26 cellular contexts compared by ENCODE assay signal in the genomic region with DNA sequence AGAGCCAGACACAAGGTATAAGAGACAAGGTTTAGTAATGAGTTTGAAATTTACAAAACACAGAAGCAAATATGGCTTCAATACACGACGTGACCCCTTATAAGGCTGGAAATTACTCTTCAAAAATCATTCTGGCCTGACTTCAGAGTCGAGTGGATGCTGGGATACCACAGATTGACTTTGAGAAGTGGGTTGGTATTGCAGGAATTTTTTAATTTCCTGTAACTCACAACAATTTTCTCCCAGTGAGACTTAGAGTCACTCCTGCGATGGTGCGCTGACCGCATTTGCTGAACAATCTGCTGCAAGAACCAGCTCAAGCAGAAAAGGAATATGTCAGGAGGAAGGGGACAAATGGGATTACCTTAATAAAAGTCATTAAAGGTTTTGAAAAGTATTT.
"Had no signal": no experiment of that assay in that cellular context is flagged by ENCODE, and none has a peak within 500 bp of the region (broad histone marks: within the 10 kb centered on the region; RNA-seq: fewer than 3 reads in every experiment).

No MANE protein-coding gene starts in this region.

- DNase-seq: activated CD4-positive, alpha-beta T cell treated with anti-CD3 and anti-CD28 coated beads for 36 hours; activated CD4-positive, alpha-beta T cell treated with anti-CD3 and anti-CD28 coated beads, Interleukin-2, amount 10 ng/mL, durations not matched to agents 7 days and 5 days; activated CD4-positive, alpha-beta T cell treated with anti-CD3 and anti-CD28 coated beads, Interleukin-2, amount 50 U/mL, for 48 hours; activated CD8-positive, alpha-beta T cell treated with anti-CD3 and anti-CD28 coated beads, Interleukin-2, amount 10 ng/mL, durations not matched to agents 7 days and 5 days; activated gamma-delta T cell treated with Interleukin-2 at 50 U/mL for 16 hours; activated naive CD4-positive, alpha-beta T cell treated with anti-CD3 and anti-CD28 coated beads for 36 hours; activated T-cell treated with anti-CD3 and anti-CD28 coated beads, Interleukin-2, amount 50 U/mL, for 24 hours; adrenal gland; caudate nucleus; cerebellar nuclear complex; NCI-H1092 treated with DMSO at 0.1 percent for 48 hours; NCI-H1417; NCI-H146; NCI-H187; NCI-H2029 treated with DMSO at 0.1 percent for 48 hours; NCI-H2107; NCI-H2171 treated with DMSO at 0.1 percent for 48 hours; NCI-H2227 treated with DMSO at 0.1 percent for 48 hours; NCI-H446 treated with DMSO at 0.1 percent for 48 hours; NCI-H524; NCI-H69; SHP77; SK-N-SH had no signal

- FAIRE-seq: K562 had no signal

- H3K4me3 ChIP-seq: adrenal gland, breast epithelium, K562, SJSA1 had no signal
